35 cellular contexts compared by ENCODE assay signal in the genomic region with DNA sequence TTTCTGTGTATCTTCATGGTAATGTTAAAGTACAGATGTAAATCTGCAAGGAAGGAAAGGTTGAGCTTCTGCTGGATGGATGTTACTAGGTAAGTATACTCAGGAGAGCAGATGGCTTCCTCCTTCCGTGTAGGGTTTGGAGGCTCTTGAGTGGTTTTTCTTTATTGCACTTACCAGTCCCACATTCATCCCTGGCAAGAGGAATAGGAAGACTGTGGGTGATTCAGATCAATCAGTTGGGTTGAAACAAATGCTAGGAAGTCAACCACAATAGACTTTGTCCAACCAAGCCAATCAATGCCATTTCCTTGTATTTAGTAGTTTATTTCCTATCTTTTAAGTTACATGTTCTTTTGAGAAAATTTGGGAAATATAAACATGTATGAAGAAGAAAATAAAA. TPM values are rescaled to one million over a fixed set of nuclear protein-coding genes. Genes with fewer than 3 reads are reported as not detected.
"Had no signal": no experiment of that assay in that cellular context is flagged by ENCODE, and none has a peak within 500 bp of the region (broad histone marks: within the 10 kb centered on the region; RNA-seq: fewer than 3 reads in every experiment).

No MANE protein-coding gene starts in this region.

- H3K27ac ChIP-seq: adrenal gland, body of pancreas, colonic mucosa, dorsolateral prefrontal cortex, esophagus muscularis mucosa, foreskin keratinocyte, gastrocnemius medialis had no signal

- H3K36me3 ChIP-seq: colonic mucosa, gastrocnemius medialis had no signal

- H3K27ac Mint-ChIP-seq: activated CD4-positive, alpha-beta memory T cell treated with anti-CD3 and anti-CD28 coated beads for 36 hours; activated CD4-positive, alpha-beta T cell treated with anti-CD3 and anti-CD28 coated beads for 36 hours; activated CD4-positive, alpha-beta T cell treated with anti-CD3 and anti-CD28 coated beads, Interleukin-2, amount 10 ng/mL, durations not matched to agents 24 days and 14 days; activated CD8-positive, alpha-beta memory T cell treated with anti-CD3 and anti-CD28 coated beads, Interleukin-2, amount 10 ng/mL, durations not matched to agents 7 days and 5 days; activated CD8-positive, alpha-beta T cell treated with anti-CD3 and anti-CD28 coated beads, Interleukin-2, amount 10 ng/mL, durations not matched to agents 7 days and 5 days; activated naive CD4-positive, alpha-beta T cell treated with anti-CD3 and anti-CD28 coated beads for 36 hours; activated naive CD4-positive, alpha-beta T cell treated with anti-CD3 and anti-CD28 coated beads, Interleukin-2, amount 50 U/mL, for 24 hours; activated naive CD8-positive, alpha-beta T cell treated with anti-CD3 and anti-CD28 coated beads for 36 hours; activated naive CD8-positive, alpha-beta T cell treated with anti-CD3 and anti-CD28 coated beads, Interleukin-2, amount 50 U/mL, for 24 hours; activated T-helper 1 cell treated with anti-CD3 and anti-CD28 coated beads, Interleukin-12 subunit alpha, Interleukin-12 subunit beta, Interleukin-2, Interleukin-4 antibody, amounts not matched to agents 30 ng/mL and 10 ng/mL and 1 ng/mL, durations not matched to agents 14 hours and 24 hours and 36 hours; activated T-helper 2 cell treated with anti-CD3 and anti-CD28 coated beads, Interferon-gamma antibody, Interleukin-2, Interleukin-4, amounts not matched to agents 10 μg/mL and 5 μg/mL and 100 μg/mL, durations not matched to agents 14 hours and 24 hours and 36 hours; endodermal cell had no signal

- H3K4me3 Mint-ChIP-seq: activated CD4-positive, alpha-beta memory T cell treated with anti-CD3 and anti-CD28 coated beads for 36 hours; activated CD4-positive, alpha-beta T cell treated with anti-CD3 and anti-CD28 coated beads for 36 hours; activated CD4-positive, alpha-beta T cell treated with anti-CD3 and anti-CD28 coated beads, Interleukin-2, amount 10 ng/mL, durations not matched to agents 24 days and 14 days; activated CD8-positive, alpha-beta memory T cell treated with anti-CD3 and anti-CD28 coated beads, Interleukin-2, amount 10 ng/mL, durations not matched to agents 7 days and 5 days; activated CD8-positive, alpha-beta T cell treated with anti-CD3 and anti-CD28 coated beads, Interleukin-2, amount 10 ng/mL, durations not matched to agents 7 days and 5 days; activated naive CD4-positive, alpha-beta T cell treated with anti-CD3 and anti-CD28 coated beads for 36 hours; activated naive CD4-positive, alpha-beta T cell treated with anti-CD3 and anti-CD28 coated beads, Interleukin-2, amount 50 U/mL, for 24 hours; activated naive CD8-positive, alpha-beta T cell treated with anti-CD3 and anti-CD28 coated beads for 36 hours; activated naive CD8-positive, alpha-beta T cell treated with anti-CD3 and anti-CD28 coated beads, Interleukin-2, amount 50 U/mL, for 24 hours; activated T-helper 1 cell treated with anti-CD3 and anti-CD28 coated beads, Interleukin-12 subunit alpha, Interleukin-12 subunit beta, Interleukin-2, Interleukin-4 antibody, amounts not matched to agents 30 ng/mL and 10 ng/mL and 1 ng/mL, durations not matched to agents 14 hours and 24 hours and 36 hours; endodermal cell had no signal

- H3K4me1 Mint-ChIP-seq: activated CD4-positive, alpha-beta T cell treated with anti-CD3 and anti-CD28 coated beads for 36 hours; activated CD4-positive, alpha-beta T cell treated with anti-CD3 and anti-CD28 coated beads, Interleukin-2, amount 10 ng/mL, durations not matched to agents 24 days and 14 days; activated CD8-positive, alpha-beta memory T cell treated with anti-CD3 and anti-CD28 coated beads, Interleukin-2, amount 10 ng/mL, durations not matched to agents 7 days and 5 days; activated naive CD4-positive, alpha-beta T cell treated with anti-CD3 and anti-CD28 coated beads, Interleukin-2, amount 50 U/mL, for 24 hours; activated naive CD8-positive, alpha-beta T cell treated with anti-CD3 and anti-CD28 coated beads for 36 hours; activated naive CD8-positive, alpha-beta T cell treated with anti-CD3 and anti-CD28 coated beads, Interleukin-2, amount 50 U/mL, for 24 hours; endodermal cell had no signal

- ATAC-seq: activated CD4-positive, alpha-beta T cell treated with anti-CD3 and anti-CD28 coated beads for 36 hours; activated CD8-positive, alpha-beta memory T cell treated with anti-CD3 and anti-CD28 coated beads, Interleukin-2, amount 10 ng/mL, durations not matched to agents 7 days and 5 days; activated CD8-positive, alpha-beta T cell treated with anti-CD3 and anti-CD28 coated beads, Interleukin-2, amount 10 ng/mL, durations not matched to agents 7 days and 5 days; activated naive CD8-positive, alpha-beta T cell treated with anti-CD3 and anti-CD28 coated beads, Interleukin-2, amount 50 U/mL, for 24 hours; body of pancreas; foreskin keratinocyte; gastrocnemius medialis had no signal

- H3K27me3 ChIP-seq: adrenal gland, body of pancreas, colonic mucosa, dorsolateral prefrontal cortex, esophagus muscularis mucosa, foreskin keratinocyte, gastrocnemius medialis had no signal

- H3K4me1 ChIP-seq: adrenal gland, colonic mucosa, foreskin keratinocyte had no signal

- H3K4me3 ChIP-seq: adrenal gland, body of pancreas, colonic mucosa, dorsolateral prefrontal cortex, esophagus muscularis mucosa, gastrocnemius medialis had no signal

- DNase-seq: activated CD4-positive, alpha-beta memory T cell treated with anti-CD3 and anti-CD28 coated beads for 36 hours; activated CD4-positive, alpha-beta T cell treated with anti-CD3 and anti-CD28 coated beads for 36 hours; activated CD4-positive, alpha-beta T cell treated with anti-CD3 and anti-CD28 coated beads, Interleukin-2, amount 10 ng/mL, durations not matched to agents 24 days and 14 days; activated CD4-positive, CD25-positive, alpha-beta regulatory T cell; activated CD4-positive, CD25-positive, alpha-beta regulatory T cell treated with anti-CD3 and anti-CD28 coated beads, Interleukin-2, amount 50 U/mL, for 72 hours; activated CD8-positive, alpha-beta memory T cell treated with anti-CD3 and anti-CD28 coated beads, Interleukin-2, amount 10 ng/mL, durations not matched to agents 7 days and 5 days; activated CD8-positive, alpha-beta memory T cell treated with anti-CD3 and anti-CD28 coated beads, Interleukin-2, amount 50 U/mL, for 4 hours; activated CD8-positive, alpha-beta T cell treated with anti-CD3 and anti-CD28 coated beads, Interleukin-2, amount 10 ng/mL, durations not matched to agents 7 days and 5 days; activated effector memory CD4-positive, alpha-beta T cell treated with anti-CD3 and anti-CD28 coated beads, Interleukin-2, amount 50 U/mL, for 16 hours; activated naive CD4-positive, alpha-beta T cell treated with anti-CD3 and anti-CD28 coated beads for 36 hours; activated naive CD8-positive, alpha-beta T cell treated with anti-CD3 and anti-CD28 coated beads for 36 hours; activated naive CD8-positive, alpha-beta T cell treated with anti-CD3 and anti-CD28 coated beads, Interleukin-2, amount 50 U/mL, for 24 hours; activated T-cell treated with anti-CD3 and anti-CD28 coated beads, Interleukin-2, amount 50 U/mL, for 1 hour; activated T-cell treated with anti-CD3 and anti-CD28 coated beads, Interleukin-2, amount 50 U/mL, for 48 hours; adrenal gland; amygdala; aorta; body of pancreas; central memory CD4-positive, alpha-beta T cell; cerebellar nuclear complex; colonic mucosa; dorsolateral prefrontal cortex; effector memory CD4-positive, alpha-beta T cell; endodermal cell; erythroblast; foreskin keratinocyte; gastrocnemius medialis; glutamatergic neuron; T-helper 2 cell had no signal

- H3K9me3 ChIP-seq: adrenal gland, body of pancreas, colonic mucosa, esophagus muscularis mucosa, gastrocnemius medialis had no signal

- H3K27me3 Mint-ChIP-seq: activated CD4-positive, alpha-beta memory T cell treated with anti-CD3 and anti-CD28 coated beads for 36 hours; activated CD4-positive, alpha-beta T cell treated with anti-CD3 and anti-CD28 coated beads for 36 hours; activated naive CD4-positive, alpha-beta T cell treated with anti-CD3 and anti-CD28 coated beads, Interleukin-2, amount 50 U/mL, for 24 hours; activated naive CD8-positive, alpha-beta T cell treated with anti-CD3 and anti-CD28 coated beads for 36 hours had no signal

- H3K9me3 Mint-ChIP-seq: activated CD4-positive, alpha-beta memory T cell treated with anti-CD3 and anti-CD28 coated beads for 36 hours; activated CD4-positive, alpha-beta T cell treated with anti-CD3 and anti-CD28 coated beads, Interleukin-2, amount 10 ng/mL, durations not matched to agents 24 days and 14 days; activated naive CD4-positive, alpha-beta T cell treated with anti-CD3 and anti-CD28 coated beads for 36 hours; activated naive CD4-positive, alpha-beta T cell treated with anti-CD3 and anti-CD28 coated beads, Interleukin-2, amount 50 U/mL, for 24 hours; activated naive CD8-positive, alpha-beta T cell treated with anti-CD3 and anti-CD28 coated beads for 36 hours; activated naive CD8-positive, alpha-beta T cell treated with anti-CD3 and anti-CD28 coated beads, Interleukin-2, amount 50 U/mL, for 24 hours; activated T-helper 1 cell treated with anti-CD3 and anti-CD28 coated beads, Interleukin-12 subunit alpha, Interleukin-12 subunit beta, Interleukin-2, Interleukin-4 antibody, amounts not matched to agents 30 ng/mL and 10 ng/mL and 1 ng/mL, durations not matched to agents 14 hours and 24 hours and 36 hours; activated T-helper 2 cell treated with anti-CD3 and anti-CD28 coated beads, Interferon-gamma antibody, Interleukin-2, Interleukin-4, amounts not matched to agents 10 μg/mL and 5 μg/mL and 100 μg/mL, durations not matched to agents 14 hours and 24 hours and 36 hours; endodermal cell had no signal

- H3K36me3 Mint-ChIP-seq: activated CD4-positive, alpha-beta memory T cell treated with anti-CD3 and anti-CD28 coated beads for 36 hours; activated CD8-positive, alpha-beta memory T cell treated with anti-CD3 and anti-CD28 coated beads, Interleukin-2, amount 10 ng/mL, durations not matched to agents 7 days and 5 days; activated naive CD4-positive, alpha-beta T cell treated with anti-CD3 and anti-CD28 coated beads, Interleukin-2, amount 50 U/mL, for 24 hours; activated naive CD8-positive, alpha-beta T cell treated with anti-CD3 and anti-CD28 coated beads for 36 hours had no signal

RNA-seq across cellular contexts. Expression of a gene that starts 26.6 kb away (rescaled TPM):
- total RNA-seq: activated CD4-positive, alpha-beta T cell treated with anti-CD3 and anti-CD28 coated beads, Interleukin-2, amount 10 ng/mL, durations not matched to agents 24 days and 14 days; activated CD8-positive, alpha-beta memory T cell treated with anti-CD3 and anti-CD28 coated beads for 36 hours; activated CD8-positive, alpha-beta memory T cell treated with anti-CD3 and anti-CD28 coated beads, Interleukin-2, amount 10 ng/mL, durations not matched to agents 7 days and 5 days; activated CD8-positive, alpha-beta T cell treated with anti-CD3 and anti-CD28 coated beads, Interleukin-2, amount 10 ng/mL, durations not matched to agents 7 days and 5 days; activated naive CD8-positive, alpha-beta T cell treated with anti-CD3 and anti-CD28 coated beads for 36 hours; activated T-helper 1 cell treated with anti-CD3 and anti-CD28 coated beads, Interleukin-12 subunit alpha, Interleukin-12 subunit beta, Interleukin-2, Interleukin-4 antibody, amounts not matched to agents 30 ng/mL and 10 ng/mL and 1 ng/mL, durations not matched to agents 14 hours and 24 hours and 36 hours; activated T-helper 2 cell treated with anti-CD3 and anti-CD28 coated beads, Interferon-gamma antibody, Interleukin-2, Interleukin-4, amounts not matched to agents 10 μg/mL and 5 μg/mL and 100 μg/mL, durations not matched to agents 14 hours and 24 hours and 36 hours; T-helper 1 cell treated with Interleukin-12 subunit alpha and Interleukin-12 subunit beta and Interleukin-4 antibody, amounts not matched to agents 30 ng/mL and 1 ng/mL, for 36 hours had no signal
